In the genomic region with DNA sequence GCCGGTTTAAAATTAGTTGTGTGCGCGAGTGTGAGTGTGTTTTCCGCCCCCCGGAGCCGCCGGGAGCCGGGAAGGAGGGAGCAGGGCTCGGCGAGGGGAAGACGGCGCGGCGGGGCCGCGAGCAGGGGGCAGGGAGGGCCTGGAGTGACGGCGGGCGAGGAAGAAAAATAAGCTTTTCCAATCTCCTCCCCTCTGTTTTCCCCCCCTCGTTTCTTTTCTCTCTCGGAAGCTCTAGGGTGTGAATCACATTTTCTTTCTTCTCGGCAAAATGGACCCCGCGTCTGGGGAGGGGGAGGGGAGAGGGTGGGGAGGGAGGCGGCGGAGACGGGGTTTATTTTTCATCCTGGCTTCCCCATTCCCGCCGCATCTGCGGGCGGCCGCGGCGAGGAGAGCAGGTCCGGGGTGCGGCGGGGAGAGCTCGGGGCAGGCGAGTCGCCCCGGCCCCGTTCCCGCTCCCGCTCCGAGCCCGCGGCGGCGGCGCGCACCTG, we compare ENCODE assay signal across 1 cellular context.
TF ChIP-seq lines count a peak whose summit lies in the region.

No MANE protein-coding gene starts in this region.

TF ChIP-seq in HCT116, 20 proteins besides CTCF, POLR2A, EP300 and RAD21 (continued from another document):
- no peak; the same call in 1 of the 2 replicates for TF ChIP-seq MAX (IDR thresholded peaks at IDR 0.05)
- TF ChIP-seq REST (IDR thresholded peaks at IDR 0.05; ENCODE audit: low read depth) = no peak
